8 cellular contexts compared by ENCODE assay signal in the genomic region with DNA sequence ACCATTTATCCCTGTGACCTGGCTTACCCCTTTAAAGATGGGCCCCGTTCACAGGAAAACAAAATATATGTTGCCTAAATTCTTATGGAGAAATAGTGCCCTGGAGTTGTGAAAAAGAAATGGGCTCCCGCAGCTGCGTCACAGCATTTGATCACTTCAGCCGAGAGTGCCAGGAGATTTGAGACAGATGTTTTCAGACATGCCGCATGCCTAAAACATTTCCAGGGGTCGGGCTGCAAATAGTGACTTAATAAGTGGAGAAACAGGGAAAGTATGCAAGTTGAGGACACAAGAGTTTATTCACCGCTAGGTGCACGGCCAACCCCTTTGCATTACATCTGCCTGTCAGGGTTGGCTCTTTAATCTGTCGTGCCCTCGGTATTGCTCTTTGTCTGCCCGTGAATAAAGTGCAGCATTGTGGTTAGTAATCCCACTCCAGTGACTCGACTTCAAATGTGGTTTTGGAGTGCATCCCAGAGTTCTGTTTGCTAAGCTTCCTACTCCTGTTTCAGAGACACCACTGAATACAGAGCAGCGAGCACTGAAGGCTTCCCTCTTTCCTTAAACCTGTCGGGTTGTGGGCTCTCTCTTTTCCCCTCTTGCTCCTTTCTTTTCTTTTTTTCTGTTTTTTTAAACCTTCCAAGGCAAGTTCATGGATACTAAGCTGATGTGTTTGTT.
DNase-seq lines count a peak whose midpoint lies in the region; ATAC-seq and TF ChIP-seq lines count a peak whose summit lies in the region.

No MANE protein-coding gene starts in this region.

- H3K4me2 ChIP-seq in parathyroid adenoma (ENCODE audit: low read length), result no peak overlapping the region

- H3K4me3 Mint-ChIP-seq in natural killer cell, result no peak overlapping the region

- no peak for TF ChIP-seq CTCF in fibroblast of villous mesenchyme (IDR thresholded peaks at IDR 0.05; ENCODE audit: insufficient read depth, low read depth, low read length)
- no peak for TF ChIP-seq CTCF in parathyroid adenoma (IDR thresholded peaks at IDR 0.05)
- no peak for TF ChIP-seq CTCF in natural killer cell (IDR thresholded peaks at IDR 0.05)

- H3K79me2 ChIP-seq in parathyroid adenoma, result no peaks in the 10 kb centered on the region

- no peaks in the 10 kb centered on the region for H3K4me1 ChIP-seq in parathyroid adenoma

- H3K4me3 ChIP-seq in fibroblast of villous mesenchyme (ENCODE audit: low read depth, low read length) (peak overlapping the region; percentile 67), parathyroid adenoma (ENCODE audit: low read depth, low read length) (no peak overlapping the region)

- H3K27ac ChIP-seq in parathyroid adenoma, result no peak overlapping the region

- no peak overlapping the region for H3K9ac ChIP-seq in parathyroid adenoma

- H2AFZ ChIP-seq in parathyroid adenoma, result peak overlapping the region; percentile 22

- H3K9me3 ChIP-seq in parathyroid adenoma (ENCODE audit: control insufficient read depth, low read length), result peaks cover 2% of the 10 kb centered on the region

- no peaks in the 10 kb centered on the region for H3K36me3 ChIP-seq in parathyroid adenoma (ENCODE audit: control insufficient read depth, insufficient read depth, low read length)

- intact Hi-C loops in natural killer cell (cut with micrococcal nuclease), result no loop called here

- no peak for ATAC-seq in HG02610 (IDR thresholded peaks at IDR 0.05; ENCODE audit: unreplicated experiment)
- ATAC-seq in HG02870 (IDR thresholded peaks at IDR 0.05; ENCODE audit: unreplicated experiment), result no peak
- ATAC-seq in natural killer cell, result no peak

- peaks cover 0 to 10% of the 10 kb centered on the region in 2 donors for H3K27me3 Mint-ChIP-seq in natural killer cell (ENCODE audit: low read depth in 2 of 2)

- H3K36me3 Mint-ChIP-seq in natural killer cell, result no peaks in the 10 kb centered on the region

- no peaks in the 10 kb centered on the region for H3K4me1 Mint-ChIP-seq in natural killer cell

- no peaks in the 10 kb centered on the region for H3K9me3 Mint-ChIP-seq in natural killer cell

- peaks cover 5% of the 10 kb centered on the region for H3K27me3 ChIP-seq in parathyroid adenoma (ENCODE audit: control insufficient read depth, insufficient read depth, low read length)

- DNase-seq in GOT3 (lab: John Stamatoyannopoulos, UW) (peak; percentile 71), SHP77 (lab: John Stamatoyannopoulos, UW) (peak; percentile 33 to 67), fibroblast of villous mesenchyme (ENCODE audit: low read depth) (peak; percentile 99), natural killer cell (no peak), SIG-M5 (lab: John Stamatoyannopoulos, UW) (no peak)

- no peak overlapping the region for H3K27ac Mint-ChIP-seq in natural killer cell

Comparison
In these comparisons a context has a peak if more than half of its experiments do, and no peak if none do; other contexts are left out.
1. DNase-seq: peak in GOT3 (single experiment), SHP77 (2 of 2) and fibroblast of villous mesenchyme (single experiment); none in natural killer cell (single experiment) and SIG-M5 (single experiment).